8 cellular contexts compared by ENCODE assay signal in the genomic region with DNA sequence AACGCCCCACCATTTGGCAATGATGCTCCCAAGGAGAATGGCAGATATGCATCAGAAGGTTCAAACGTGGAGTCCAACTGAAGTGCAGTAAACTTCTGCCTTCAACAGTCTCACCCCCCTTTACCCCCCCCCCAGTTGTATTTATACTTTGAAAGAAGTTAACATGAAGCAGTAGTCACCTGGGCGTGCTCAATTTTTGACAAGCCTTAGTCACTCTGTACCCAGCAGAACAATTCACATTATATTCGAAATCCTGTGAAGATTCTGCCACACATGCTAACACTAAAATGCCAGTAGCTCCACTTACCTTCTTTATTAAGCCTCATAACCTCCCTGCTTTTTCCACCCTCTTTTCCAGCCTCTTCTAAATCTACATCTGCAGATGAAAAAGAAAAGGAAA. TPM values are rescaled to one million over a fixed set of nuclear protein-coding genes. Genes with fewer than 3 reads are reported as not detected.
DNase-seq lines count a peak whose midpoint lies in the region; ATAC-seq and TF ChIP-seq lines count a peak whose summit lies in the region.

No MANE protein-coding gene starts in this region.

- DNase-seq in ELR (ENCODE audit: low read depth) (peak; percentile 42), fibroblast of mammary gland (ENCODE audit: low read depth) (peak; percentile 38), prostate gland (ENCODE audit: low spot score) (no peak), NAMALWA (ENCODE audit: low spot score) (no peak), COR-L47 (lab: John Stamatoyannopoulos, UW) (no peak)

- intact Hi-C loops in prostate gland (cut with DNase I) = loop anchor here (5.0 to 10.0 kb wide), 3 partner anchors 81 to 221 kb away; no protein-coding TSS in a partner anchor

- H3K4me3 ChIP-seq in SU-DHL-6 (ENCODE audit: insufficient read depth, low read length, poor library complexity, severe bottlenecking) (no peak overlapping the region), fibroblast of mammary gland (ENCODE audit: control insufficient read depth, low read depth, low read length) (peak overlapping the region; percentile 90), prostate gland (peak overlapping the region; percentile 56 to 58)

- no peaks in the 10 kb centered on the region for H3F3A ChIP-seq in SU-DHL-6 (ENCODE audit: insufficient read depth)

- H3K27me3 ChIP-seq in SU-DHL-6 (ENCODE audit: low read length) (no peaks in the 10 kb centered on the region), prostate gland (replicated peaks; ENCODE audit: insufficient read depth) (no peaks in the 10 kb centered on the region)

- TF ChIP-seq POLR2A in prostate gland (IDR thresholded peaks at IDR 0.05) = no peak

- no peaks in the 10 kb centered on the region for H3K79me2 ChIP-seq in SU-DHL-6 (ENCODE audit: insufficient read depth, low read length)

- ATAC-seq in GM19452 (IDR thresholded peaks at IDR 0.05; ENCODE audit: unreplicated experiment) (no peak), GM19463 (IDR thresholded peaks at IDR 0.05; ENCODE audit: unreplicated experiment) (no peak)

- no peaks in the 10 kb centered on the region for H4K20me1 ChIP-seq in SU-DHL-6 (ENCODE audit: low read depth, low read length)

- no peaks in the 10 kb centered on the region for H3K4me1 ChIP-seq in prostate gland (replicated peaks)

- peak overlapping the region; percentile 71 for H3K4me2 ChIP-seq in SU-DHL-6 (ENCODE audit: low read depth, low read length, poor library complexity, severe bottlenecking)

- H3K27ac ChIP-seq in SU-DHL-6 (ENCODE audit: low read depth, low read length) (no peak overlapping the region), prostate gland (no peak overlapping the region)

- TF ChIP-seq CTCF in SU-DHL-6 (IDR thresholded peaks at IDR 0.05; ENCODE audit: insufficient read depth, low read length, poor library complexity, severe bottlenecking) = no peak
- TF ChIP-seq CTCF in fibroblast of mammary gland (conservative IDR thresholded peaks at IDR 0.05; ENCODE audit: control insufficient read depth, insufficient read depth, low read depth, low read length) = no peak
- no peak for TF ChIP-seq CTCF in prostate gland (IDR thresholded peaks at IDR 0.05)

- 25% methylated on average over 4 of the region's 4 CpGs for WGBS in prostate gland

- H3K9me3 ChIP-seq in SU-DHL-6 (ENCODE audit: insufficient read depth, low read length) = no peaks in the 10 kb centered on the region
- H3K9me3 ChIP-seq in prostate gland = no peaks in the 10 kb centered on the region

- H2AFZ ChIP-seq in SU-DHL-6 (ENCODE audit: low read depth, low read length, severe bottlenecking) = no peak overlapping the region

- H3K36me3 ChIP-seq in SU-DHL-6 (ENCODE audit: low read length) = no peaks in the 10 kb centered on the region
- H3K36me3 ChIP-seq in prostate gland = no peaks in the 10 kb centered on the region

- H3K9me2 ChIP-seq in SU-DHL-6 (replicated peaks; ENCODE audit: insufficient read depth, low read length) = no peaks in the 10 kb centered on the region

- H3K9ac ChIP-seq in SU-DHL-6 (ENCODE audit: low read length) = no peak overlapping the region

RNA-seq across cellular contexts. Expression of gene ATXN7L1, which starts 0.9 kb away (rescaled TPM):
- 10 to 100 TPM; 12.6 to 28.1 TPM for total RNA-seq in prostate gland

Comparison
In these comparisons a context has a peak if more than half of its experiments do, and no peak if none do; other contexts are left out.
1. DNase-seq: peak in ELR (single experiment) and fibroblast of mammary gland (single experiment); none in prostate gland (single experiment), NAMALWA (single experiment) and COR-L47 (single experiment).